ENCODE assay signal across 8 cellular contexts in the genomic region with DNA sequence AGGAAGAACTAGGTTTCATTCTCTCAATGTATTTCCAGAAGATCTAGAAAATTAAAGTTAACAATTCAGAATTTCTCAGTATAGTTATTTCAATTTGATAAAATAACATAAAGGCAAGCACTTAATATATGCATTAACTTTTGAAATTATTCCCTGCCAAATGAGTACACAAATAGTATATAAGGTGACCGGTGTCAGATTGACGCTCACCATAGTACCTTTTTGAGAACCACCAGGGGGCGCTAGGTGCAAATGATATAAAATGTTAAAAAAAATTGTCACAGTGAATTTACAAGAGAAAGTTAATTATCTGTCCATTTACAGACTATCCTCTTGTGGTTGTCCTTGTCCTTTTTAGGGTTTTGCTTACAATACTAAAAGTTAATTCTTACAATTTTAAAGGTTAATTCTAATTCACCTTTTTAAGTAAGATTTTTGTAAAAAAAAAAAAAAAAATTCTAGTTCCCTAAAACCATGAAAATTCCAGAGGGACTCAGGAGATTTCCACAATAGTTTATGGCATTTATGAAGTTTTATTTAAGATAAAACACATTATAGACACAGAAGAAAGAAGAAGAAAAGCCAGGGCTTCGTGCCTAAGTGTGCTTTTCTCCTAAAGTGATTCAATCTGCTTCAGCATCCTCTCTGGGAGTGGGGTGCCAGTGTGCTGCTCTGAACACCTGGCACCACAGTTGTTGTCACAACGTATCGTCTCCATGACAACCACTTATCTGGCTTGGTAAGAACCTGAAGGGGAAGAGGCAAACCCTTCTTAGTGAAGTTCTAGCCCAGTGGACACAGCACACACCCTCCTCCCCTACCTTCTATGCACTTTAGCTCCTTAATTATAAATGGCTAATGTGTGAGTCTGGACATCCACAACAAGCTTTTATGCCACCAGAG. TPM values are rescaled to one million over a fixed set of nuclear protein-coding genes. Genes with fewer than 3 reads are reported as not detected.
DNase-seq lines count a peak whose midpoint lies in the region; ATAC-seq, FAIRE-seq and TF ChIP-seq lines count a peak whose summit lies in the region.

No MANE protein-coding gene starts in this region.

- peak overlapping the region; percentile 79 to 90 (median 81) for H3K4me3 Mint-ChIP-seq in brain

- peak; percentile 98 for FAIRE-seq in islet of Langerhans (lab: Jason Lieb, UNC)

- peaks cover 0 to 7% (median 4%) of the 10 kb centered on the region in 5 experiments for H3K9me3 Mint-ChIP-seq in brain

- peaks cover 11% of the 10 kb centered on the region for H3K4me1 Mint-ChIP-seq in brain

- DNase-seq in AG10803 (ENCODE audit: low read depth) = peak; percentile 59
- DNase-seq in NB4 (ENCODE audit: low read depth) = peak; percentile 67
- peak; percentile 57 for DNase-seq in stimulated activated CD4-positive, alpha-beta T cell treated with anti-CD3 and anti-CD28 coated beads, Interleukin-4, amount 100 ng/mL, for 24 hours
- DNase-seq in D341Med (ENCODE audit: low spot score) = no peak

- TF ChIP-seq POLR2A in NB4 (IDR thresholded peaks at IDR 0.05; ENCODE audit: extremely low read depth, insufficient read length) = no peak

- no peak overlapping the region for H3K4me3 ChIP-seq in AG10803 (ENCODE audit: low read length)
- H3K4me3 ChIP-seq in NB4 (ENCODE audit: low read depth, low read length) = no peak overlapping the region

- peak; percentile 71 for TF ChIP-seq CTCF in AG10803 (conservative IDR thresholded peaks at IDR 0.05; ENCODE audit: low read length)
- peak; percentile 57 for TF ChIP-seq CTCF in NB4 (IDR thresholded peaks at IDR 0.05; ENCODE audit: low read depth, low read length)
- TF ChIP-seq CTCF in brain (conservative IDR thresholded peaks at IDR 0.05) = peak; percentile 91 to 93

- ATAC-seq in GM19023 (IDR thresholded peaks at IDR 0.05; ENCODE audit: unreplicated experiment) (peak; percentile 55), SK-N-SH treated with all-trans-retinoic acid at 6 μM for 48 hours (peak; percentile 84)

- H3K36me3 Mint-ChIP-seq in brain = peaks cover 4% of the 10 kb centered on the region

- H3K27ac Mint-ChIP-seq in brain = peak overlapping the region in 1 of 5 experiments; percentile 38

- H3K27me3 Mint-ChIP-seq in brain = peaks cover 47% of the 10 kb centered on the region

TF ChIP-seq in SK-N-SH treated with all-trans-retinoic acid at 6 μM for 48 hours, 23 proteins besides CTCF, POLR2A, EP300 and RAD21:
- TF ChIP-seq ZNF565 (CRISPR knock-in tag; conservative IDR thresholded peaks at IDR 0.05; ENCODE audit: low read depth) (no peak), SNAI2 (CRISPR knock-in tag; IDR thresholded peaks at IDR 0.05) (no peak), ESRRG (CRISPR knock-in tag; IDR thresholded peaks at IDR 0.05) (no peak), PPARA (CRISPR knock-in tag; IDR thresholded peaks at IDR 0.05; ENCODE audit: borderline replicate concordance) (no peak), ISL1 (CRISPR knock-in tag; IDR thresholded peaks at IDR 0.05) (no peak), ZFP30 (CRISPR knock-in tag; IDR thresholded peaks at IDR 0.05) (no peak), TSHZ2 (CRISPR knock-in tag; IDR thresholded peaks at IDR 0.05) (no peak), TCF4 (CRISPR knock-in tag; IDR thresholded peaks at IDR 0.05; ENCODE audit: borderline replicate concordance) (no peak), CSRNP3 (CRISPR knock-in tag; IDR thresholded peaks at IDR 0.05) (no peak), ZC3H10 (CRISPR knock-in tag; IDR thresholded peaks at IDR 0.05) (no peak)
- TF ChIP-seq, protein P1, sequence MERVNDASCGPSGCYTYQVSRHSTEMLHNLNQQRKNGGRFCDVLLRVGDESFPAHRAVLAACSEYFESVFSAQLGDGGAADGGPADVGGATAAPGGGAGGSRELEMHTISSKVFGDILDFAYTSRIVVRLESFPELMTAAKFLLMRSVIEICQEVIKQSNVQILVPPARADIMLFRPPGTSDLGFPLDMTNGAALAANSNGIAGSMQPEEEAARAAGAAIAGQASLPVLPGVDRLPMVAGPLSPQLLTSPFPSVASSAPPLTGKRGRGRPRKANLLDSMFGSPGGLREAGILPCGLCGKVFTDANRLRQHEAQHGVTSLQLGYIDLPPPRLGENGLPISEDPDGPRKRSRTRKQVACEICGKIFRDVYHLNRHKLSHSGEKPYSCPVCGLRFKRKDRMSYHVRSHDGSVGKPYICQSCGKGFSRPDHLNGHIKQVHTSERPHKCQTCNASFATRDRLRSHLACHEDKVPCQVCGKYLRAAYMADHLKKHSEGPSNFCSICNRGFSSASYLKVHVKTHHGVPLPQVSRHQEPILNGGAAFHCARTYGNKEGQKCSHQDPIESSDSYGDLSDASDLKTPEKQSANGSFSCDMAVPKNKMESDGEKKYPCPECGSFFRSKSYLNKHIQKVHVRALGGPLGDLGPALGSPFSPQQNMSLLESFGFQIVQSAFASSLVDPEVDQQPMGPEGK (CRISPR knock-in tag; IDR thresholded peaks at IDR 0.05; ENCODE audit: borderline replicate concordance) = no peak

RNA-seq across cellular contexts. Expression of gene ADAMTS16, which starts 1.7 kb away (rescaled TPM):
- 0.19 TPM for polyA plus RNA-seq in brain (ENCODE audit: insufficient read depth, low read depth, low replicate concordance)
